ENCODE assay signal across 9 cellular contexts in the genomic region with DNA sequence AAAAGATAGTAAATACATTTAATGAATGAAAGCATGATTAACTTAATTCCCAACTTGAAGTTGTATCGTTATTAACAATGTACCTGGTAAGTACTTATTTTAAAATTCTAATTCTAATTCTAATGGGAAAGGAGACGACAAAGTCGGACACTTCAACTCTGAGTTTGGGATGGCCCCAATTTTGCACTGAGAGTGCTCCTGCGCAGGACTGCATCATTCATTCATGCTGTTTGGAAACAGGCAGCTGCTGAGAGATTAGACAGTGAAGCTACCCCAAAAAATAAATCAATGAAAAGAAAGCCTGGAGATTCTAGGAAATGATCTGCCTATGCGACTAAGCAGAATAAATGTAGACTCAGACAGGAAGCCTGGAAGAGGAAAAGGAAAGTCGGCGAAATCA.
DNase-seq lines count a peak whose midpoint lies in the region; ATAC-seq and TF ChIP-seq lines count a peak whose summit lies in the region.
"Had no signal": no experiment of that assay in that cellular context is flagged by ENCODE, and none has a peak within 500 bp of the region (broad histone marks: within the 10 kb centered on the region; RNA-seq: fewer than 3 reads in every experiment).

No MANE protein-coding gene starts in this region.

- TF ChIP-seq CTCF in heart left ventricle (IDR thresholded peaks at IDR 0.05) (no peak), colonic mucosa (IDR thresholded peaks at IDR 0.05) (no peak), upper lobe of right lung (IDR thresholded peaks at IDR 0.05) (no peak)

- H3K4me3 ChIP-seq in heart left ventricle (peak overlapping the region in 9 of 12 donors; percentile 19 to 49 (median 39)), colonic mucosa (peak overlapping the region; percentile 44), muscle layer of colon (ENCODE audit: low read depth in 1 of 2, low read length in 2 of 2) (peak overlapping the region; percentile 38 to 59), upper lobe of right lung (peak overlapping the region; percentile 46)

- H3K36me3 ChIP-seq in heart left ventricle (peaks cover 0 to 19% (median 9%) of the 10 kb centered on the region in 9 donors), colonic mucosa (no peaks in the 10 kb centered on the region), muscle layer of colon (ENCODE audit: insufficient read depth, low read length) (peaks cover 8% of the 10 kb centered on the region), upper lobe of right lung (peaks cover 13% of the 10 kb centered on the region)

- no peak for DNase-seq in heart left ventricle
- DNase-seq in Right ventricle myocardium inferior (ENCODE audit: missing footprints), result no peak
- no peak for DNase-seq in colonic mucosa
- DNase-seq in upper lobe of right lung, result no peak
- DNase-seq in stimulated activated CD4-positive, alpha-beta T cell treated with anti-CD3 and anti-CD28 coated beads, Interleukin-4, amount 100 ng/mL, for 24 hours, result no peak
- DNase-seq in NCI-H2196 treated with DMSO at 0.1 percent for 48 hours (lab: John Stamatoyannopoulos, UW; ENCODE audit: unreplicated experiment), result no peak

- H3K9me3 ChIP-seq in heart left ventricle (no peaks in the 10 kb centered on the region), colonic mucosa (no peaks in the 10 kb centered on the region), muscle layer of colon (ENCODE audit: low read length) (no peaks in the 10 kb centered on the region), upper lobe of right lung (no peaks in the 10 kb centered on the region)

- H3K27ac ChIP-seq in heart left ventricle, result peak overlapping the region in 1 of 12 donors; percentile 49
- peak overlapping the region; percentile 27 for H3K27ac ChIP-seq in colonic mucosa
- peak overlapping the region; percentile 93 for H3K27ac ChIP-seq in muscle layer of colon (ENCODE audit: low read depth, low read length)
- no peak overlapping the region for H3K27ac ChIP-seq in upper lobe of right lung

- TF ChIP-seq POLR2A in heart left ventricle (IDR thresholded peaks at IDR 0.05), result no peak

- H3K4me1 ChIP-seq in heart left ventricle (peaks cover 0 to 6% (median 0%) of the 10 kb centered on the region in 12 donors), colonic mucosa (peaks cover 3% of the 10 kb centered on the region), muscle layer of colon (ENCODE audit: insufficient read depth, low read length) (peaks cover 8% of the 10 kb centered on the region), upper lobe of right lung (no peaks in the 10 kb centered on the region)

- WGBS in heart left ventricle, 4 donors, result 66 to 72% (median 68%) methylated on average over 7 of the region's 7 CpGs

- peak overlapping the region in 1 of 2 donors; percentile 51 for H3K9ac ChIP-seq in colonic mucosa (ENCODE audit: low read depth in 2 of 2, low read length in 2 of 2)
- H3K9ac ChIP-seq in muscle layer of colon (ENCODE audit: low read length), result peak overlapping the region; percentile 30

- intact Hi-C loops in heart left ventricle (cut with DNase I) (no loop called here), Right ventricle myocardium inferior (cut with DNase I) (no loop called here), colonic mucosa (cut with DNase I) (no loop called here), upper lobe of right lung (cut with DNase I) (no loop called here)

- H3K27me3 ChIP-seq in heart left ventricle (no peaks in the 10 kb centered on the region), colonic mucosa (no peaks in the 10 kb centered on the region), muscle layer of colon (ENCODE audit: control insufficient read depth in 1 of 2, insufficient read depth in 2 of 2, low read length in 2 of 2) (no peaks in the 10 kb centered on the region), upper lobe of right lung (no peaks in the 10 kb centered on the region)

- ATAC-seq in heart left ventricle (no peak), Right ventricle myocardium inferior (no peak), upper lobe of right lung (no peak), HG02852 (IDR thresholded peaks at IDR 0.05; ENCODE audit: unreplicated experiment) (no peak)
- ATAC-seq: HCT116 had no signal
